3 cellular contexts compared by ENCODE assay signal in the genomic region with DNA sequence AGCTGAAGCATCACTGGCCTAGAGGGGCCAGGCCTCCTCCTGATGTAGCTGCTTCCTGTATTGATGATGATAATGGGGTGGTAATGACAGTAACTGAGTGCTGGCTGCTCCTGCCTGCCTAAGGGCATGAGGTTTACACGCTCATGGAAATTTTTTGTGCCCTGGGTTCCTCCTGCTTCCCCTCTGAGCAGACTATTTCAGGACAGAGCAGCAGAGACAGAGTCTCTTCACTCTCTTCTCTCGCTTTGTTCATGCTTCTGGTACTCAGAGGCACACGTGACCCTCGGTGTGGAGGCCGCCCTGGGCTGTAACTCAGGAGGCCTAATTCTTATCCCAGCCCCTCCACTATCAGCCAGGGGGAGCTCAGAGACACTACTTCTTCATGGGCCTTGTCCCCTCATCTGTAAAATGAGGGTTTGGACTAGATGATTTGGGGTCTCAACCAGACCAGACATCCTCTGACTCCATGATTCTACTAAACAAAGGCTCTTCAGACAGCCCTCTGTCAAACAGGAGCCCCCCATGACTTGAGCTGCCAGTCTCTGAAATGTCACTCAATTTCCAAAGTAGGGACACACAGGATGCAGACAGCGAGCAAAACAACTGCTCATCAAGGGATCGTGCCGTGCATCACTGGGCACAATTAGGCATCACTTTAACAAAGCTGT.
A peak's percentile ranks its signal among the peaks of the same experiment; 100 is the strongest.
TF ChIP-seq lines count a peak whose summit lies in the region.

No MANE protein-coding gene starts in this region.

TF ChIP-seq in SK-N-SH, 30 proteins besides CTCF, POLR2A, EP300 and RAD21:
- no peak for TF ChIP-seq RXRA (IDR thresholded peaks at IDR 0.05; ENCODE audit: borderline replicate concordance, low read depth)

TF ChIP-seq in SK-N-SH treated with all-trans-retinoic acid at 6 μM for 48 hours, 23 proteins besides CTCF, POLR2A, EP300 and RAD21:
- TF ChIP-seq SNAI2 (CRISPR knock-in tag; IDR thresholded peaks at IDR 0.05), result no peak
- no peak for TF ChIP-seq ZNF70 (CRISPR knock-in tag; IDR thresholded peaks at IDR 0.05)
- no peak for TF ChIP-seq ESRRG (CRISPR knock-in tag; IDR thresholded peaks at IDR 0.05)
- TF ChIP-seq, protein P1, sequence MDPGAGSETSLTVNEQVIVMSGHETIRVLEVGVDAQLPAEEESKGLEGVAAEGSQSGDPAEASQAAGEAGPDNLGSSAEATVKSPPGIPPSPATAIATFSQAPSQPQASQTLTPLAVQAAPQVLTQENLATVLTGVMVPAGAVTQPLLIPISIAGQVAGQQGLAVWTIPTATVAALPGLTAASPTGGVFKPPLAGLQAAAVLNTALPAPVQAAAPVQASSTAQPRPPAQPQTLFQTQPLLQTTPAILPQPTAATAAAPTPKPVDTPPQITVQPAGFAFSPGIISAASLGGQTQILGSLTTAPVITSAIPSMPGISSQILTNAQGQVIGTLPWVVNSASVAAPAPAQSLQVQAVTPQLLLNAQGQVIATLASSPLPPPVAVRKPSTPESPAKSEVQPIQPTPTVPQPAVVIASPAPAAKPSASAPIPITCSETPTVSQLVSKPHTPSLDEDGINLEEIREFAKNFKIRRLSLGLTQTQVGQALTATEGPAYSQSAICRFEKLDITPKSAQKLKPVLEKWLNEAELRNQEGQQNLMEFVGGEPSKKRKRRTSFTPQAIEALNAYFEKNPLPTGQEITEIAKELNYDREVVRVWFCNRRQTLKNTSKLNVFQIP (CRISPR knock-in tag; IDR thresholded peaks at IDR 0.05; ENCODE audit: borderline replicate concordance, low read depth), result no peak

TF ChIP-seq in K562, 482 proteins besides CTCF, POLR2A, EP300 and RAD21:
- TF ChIP-seq RB1 (IDR thresholded peaks at IDR 0.05; ENCODE audit: low read depth) (no peak), SAP30 (IDR thresholded peaks at IDR 0.05; ENCODE audit: borderline replicate concordance, insufficient read depth, low read depth, low read length, poor library complexity, severe bottlenecking) (no peak), RAD51 (IDR thresholded peaks at IDR 0.05; ENCODE audit: borderline replicate concordance, low read depth) (0 out of 2 replicates have a peak, but pooled peaks have one; percentile 43), TAF9B (IDR thresholded peaks at IDR 0.05; ENCODE audit: partially characterized antibody) (no peak)
- TF ChIP-seq, protein P2, sequence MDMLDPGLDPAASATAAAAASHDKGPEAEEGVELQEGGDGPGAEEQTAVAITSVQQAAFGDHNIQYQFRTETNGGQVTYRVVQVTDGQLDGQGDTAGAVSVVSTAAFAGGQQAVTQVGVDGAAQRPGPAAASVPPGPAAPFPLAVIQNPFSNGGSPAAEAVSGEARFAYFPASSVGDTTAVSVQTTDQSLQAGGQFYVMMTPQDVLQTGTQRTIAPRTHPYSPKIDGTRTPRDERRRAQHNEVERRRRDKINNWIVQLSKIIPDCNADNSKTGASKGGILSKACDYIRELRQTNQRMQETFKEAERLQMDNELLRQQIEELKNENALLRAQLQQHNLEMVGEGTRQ (CRISPR knock-in tag; IDR thresholded peaks at IDR 0.05), result peak; percentile 59
